12 cellular contexts compared by ENCODE assay signal in the genomic region with DNA sequence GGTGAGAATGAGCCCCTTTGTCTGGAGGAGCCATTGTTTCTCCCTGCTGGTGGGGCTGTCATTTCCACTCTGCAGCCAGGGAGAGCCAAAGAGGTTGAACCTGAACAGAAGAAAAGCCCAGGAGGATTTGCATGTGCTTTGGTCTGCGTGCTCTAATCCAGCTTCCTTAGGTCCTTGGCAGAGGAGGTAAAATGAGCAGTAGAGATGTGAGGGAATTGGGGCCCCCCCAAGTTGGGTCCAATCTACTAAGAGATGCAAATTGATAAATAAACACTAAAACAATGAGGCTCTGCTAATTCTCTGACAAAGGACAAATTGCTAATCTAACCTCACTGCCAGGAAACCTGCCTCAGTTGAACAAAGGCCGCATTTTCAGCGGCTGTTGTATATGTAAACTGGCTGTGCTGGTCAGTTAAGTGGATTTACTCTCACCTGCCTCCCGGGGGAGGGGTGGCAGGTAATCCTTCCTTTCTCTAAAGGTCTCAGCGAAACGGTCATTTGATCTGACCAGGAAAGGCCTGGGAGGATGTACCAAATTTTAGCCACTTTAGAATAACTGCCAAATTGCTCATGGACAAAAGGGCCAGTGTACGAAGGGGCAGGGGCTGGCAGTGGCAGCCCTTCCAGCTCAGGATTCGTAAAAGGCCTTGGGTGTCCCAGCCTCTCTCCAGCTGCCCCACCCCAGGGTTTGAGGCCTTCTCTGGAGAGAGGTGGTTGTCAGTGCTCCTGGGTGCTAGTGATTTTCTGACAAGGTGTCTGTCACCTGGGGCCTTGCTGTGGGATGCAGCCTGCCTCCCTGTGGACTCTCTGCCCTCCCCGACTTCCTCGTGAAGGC.
"Had no signal": no experiment of that assay in that cellular context is flagged by ENCODE, and none has a peak within 500 bp of the region (broad histone marks: within the 10 kb centered on the region; RNA-seq: fewer than 3 reads in every experiment).

No MANE protein-coding gene starts in this region.

- H3K9me3 ChIP-seq: gastrocnemius medialis, heart right ventricle, stomach, thoracic aorta, uterus had no signal

- H3K36me3 ChIP-seq: gastrocnemius medialis, heart right ventricle, stomach, thoracic aorta, uterus had no signal

- H3K4me3 ChIP-seq: gastrocnemius medialis, heart right ventricle, skin epidermis, stomach, thoracic aorta, uterus had no signal

- DNase-seq: activated CD8-positive, alpha-beta memory T cell treated with anti-CD3 and anti-CD28 coated beads, Interleukin-2, amount 50 U/mL, for 48 hours; activated CD8-positive, alpha-beta T cell treated with anti-CD3 and anti-CD28 coated beads for 36 hours; aorta; gastrocnemius medialis; heart right ventricle; retina; stimulated activated CD4-positive, alpha-beta T cell treated with anti-CD3 and anti-CD28 coated beads, Interleukin-4, amount 100 ng/mL, for 4 hours; stomach; uterus had no signal

- H3K27me3 ChIP-seq: gastrocnemius medialis, heart right ventricle, stomach, uterus had no signal

- H3K4me1 ChIP-seq: gastrocnemius medialis, heart right ventricle, parathyroid adenoma, uterus had no signal
